1 cellular context compared by ENCODE assay signal in genomic region chr22:50583294-50583865, GRCh38.
TF ChIP-seq lines count a peak whose summit lies in the region.

No MANE protein-coding gene starts in this region.

TF ChIP-seq in IMR-90, 13 proteins besides CTCF, POLR2A, EP300 and RAD21:
- no peak for TF ChIP-seq CHD1 (IDR thresholded peaks at IDR 0.05; ENCODE audit: low read depth, low read length)
- TF ChIP-seq MXI1 (IDR thresholded peaks at IDR 0.05; ENCODE audit: borderline replicate concordance, low read depth, low read length): no peak
- TF ChIP-seq FOS (IDR thresholded peaks at IDR 0.05; ENCODE audit: low read depth, low read length): no peak
- no peak for TF ChIP-seq ELK1 (IDR thresholded peaks at IDR 0.05; ENCODE audit: borderline replicate concordance, low read depth, low read length)
- TF ChIP-seq CEBPB (IDR thresholded peaks at IDR 0.05; ENCODE audit: low read depth, low read length): no peak
- no peak for TF ChIP-seq SMC3 (IDR thresholded peaks at IDR 0.05; ENCODE audit: low read depth, low read length)
- no peak for TF ChIP-seq MAZ (IDR thresholded peaks at IDR 0.05; ENCODE audit: borderline replicate concordance, low read depth, low read length)
- no peak for TF ChIP-seq RFX5 (IDR thresholded peaks at IDR 0.05; ENCODE audit: low read depth, low read length)
- no peak for TF ChIP-seq MAFK (IDR thresholded peaks at IDR 0.05; ENCODE audit: low read depth, low read length)
- no peak for TF ChIP-seq RCOR1 (IDR thresholded peaks at IDR 0.05; ENCODE audit: insufficient replicate concordance, low read length)
- no peak for TF ChIP-seq NFE2L2 (IDR thresholded peaks at IDR 0.05; ENCODE audit: low read depth, low read length)
- TF ChIP-seq BHLHE40 (IDR thresholded peaks at IDR 0.05; ENCODE audit: low read depth, low read length): no peak
- no peak for TF ChIP-seq USF2 (IDR thresholded peaks at IDR 0.05; ENCODE audit: low read depth, low read length)
